Comparison of ENCODE assay signal across 19 cellular contexts in the genomic region with DNA sequence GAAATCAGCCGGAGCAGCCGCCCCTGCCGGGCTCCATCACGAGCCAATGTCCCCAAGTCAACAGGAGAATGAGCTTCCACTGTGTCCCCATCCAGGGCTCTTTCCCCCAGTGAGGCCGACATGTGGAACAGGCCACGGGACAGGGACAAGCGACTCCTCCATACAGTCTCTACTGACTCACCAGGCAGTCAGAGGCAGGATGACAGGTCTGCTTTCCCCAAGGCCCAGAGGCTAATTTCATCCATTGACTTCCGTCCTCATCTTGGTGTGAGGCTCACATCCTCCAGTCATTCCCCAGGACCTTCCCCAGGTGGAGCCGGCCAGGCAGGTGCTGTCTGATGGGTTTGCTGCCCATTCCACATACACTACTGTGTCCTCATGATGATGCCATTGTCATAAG. TPM values are rescaled to one million over a fixed set of nuclear protein-coding genes. Genes with fewer than 3 reads are reported as not detected.
"Had no signal": no experiment of that assay in that cellular context is flagged by ENCODE, and none has a peak within 500 bp of the region (broad histone marks: within the 10 kb centered on the region; RNA-seq: fewer than 3 reads in every experiment).

No MANE protein-coding gene starts in this region.

- H3K27ac ChIP-seq: psoas muscle, right lobe of liver, VCaP had no signal

- H3K4me1 ChIP-seq: psoas muscle, right lobe of liver had no signal

- H3K9me3 ChIP-seq: psoas muscle, right lobe of liver had no signal

- H3K27me3 ChIP-seq: right lobe of liver had no signal

- DNase-seq: activated CD4-positive, alpha-beta T cell treated with anti-CD3 and anti-CD28 coated beads, Interleukin-2, amount 50 U/mL, for 48 hours; activated naive CD4-positive, alpha-beta T cell treated with Interleukin-2 at 50 U/mL for 16 hours; aorta; erythroblast; hippocampal formation; left ventricle myocardium superior; psoas muscle; right lobe of liver; stimulated activated naive CD8-positive, alpha-beta T cell treated with anti-CD3 and anti-CD28 coated beads, Interleukin-15, amount 100 ng/mL, for 72 hours; T-cell had no signal

- H3K4me3 ChIP-seq: psoas muscle, right lobe of liver had no signal

- ATAC-seq: activated T-helper 17 cell treated with anti-CD3 and anti-CD28 coated beads, Interleukin-2, amount 50 U/mL, for 72 hours; left ventricle myocardium superior; psoas muscle; right lobe of liver; stimulated activated naive CD8-positive, alpha-beta T cell treated with anti-CD3 and anti-CD28 coated beads, Interleukin-15, amount 100 ng/mL, for 72 hours; T-cell had no signal

- H3K36me3 ChIP-seq: right lobe of liver had no signal

RNA-seq across cellular contexts. Expression of gene CEACAM6, which starts 3.5 kb away (rescaled TPM):
- total RNA-seq: activated T-helper 17 cell treated with anti-CD3 and anti-CD28 coated beads, Interleukin-2, amount 50 U/mL, for 72 hours; dermis microvascular lymphatic vessel endothelial cell; glomerular endothelial cell; left ventricle myocardium superior; osteocyte had no signal
- polyA plus RNA-seq: neural cell had no signal

RNA-seq across cellular contexts. Expression of gene CEACAM3, which starts 37.5 kb away (rescaled TPM):
- total RNA-seq: activated T-helper 17 cell treated with anti-CD3 and anti-CD28 coated beads, Interleukin-2, amount 50 U/mL, for 72 hours; cerebellum; dermis microvascular lymphatic vessel endothelial cell; glomerular endothelial cell; osteocyte; T-cell; ureter had no signal
- polyA plus RNA-seq: aorta, keratinocyte, neural cell had no signal

RNA-seq across cellular contexts. Expression of gene CEACAM5, which starts 50.4 kb away (rescaled TPM):
- total RNA-seq: activated T-helper 17 cell treated with anti-CD3 and anti-CD28 coated beads, Interleukin-2, amount 50 U/mL, for 72 hours; dermis microvascular lymphatic vessel endothelial cell; glomerular endothelial cell; left ventricle myocardium superior; osteocyte; right lobe of liver had no signal
- polyA plus RNA-seq: keratinocyte, neural cell had no signal
